ENCODE assay signal across 8 cellular contexts in the genomic region with DNA sequence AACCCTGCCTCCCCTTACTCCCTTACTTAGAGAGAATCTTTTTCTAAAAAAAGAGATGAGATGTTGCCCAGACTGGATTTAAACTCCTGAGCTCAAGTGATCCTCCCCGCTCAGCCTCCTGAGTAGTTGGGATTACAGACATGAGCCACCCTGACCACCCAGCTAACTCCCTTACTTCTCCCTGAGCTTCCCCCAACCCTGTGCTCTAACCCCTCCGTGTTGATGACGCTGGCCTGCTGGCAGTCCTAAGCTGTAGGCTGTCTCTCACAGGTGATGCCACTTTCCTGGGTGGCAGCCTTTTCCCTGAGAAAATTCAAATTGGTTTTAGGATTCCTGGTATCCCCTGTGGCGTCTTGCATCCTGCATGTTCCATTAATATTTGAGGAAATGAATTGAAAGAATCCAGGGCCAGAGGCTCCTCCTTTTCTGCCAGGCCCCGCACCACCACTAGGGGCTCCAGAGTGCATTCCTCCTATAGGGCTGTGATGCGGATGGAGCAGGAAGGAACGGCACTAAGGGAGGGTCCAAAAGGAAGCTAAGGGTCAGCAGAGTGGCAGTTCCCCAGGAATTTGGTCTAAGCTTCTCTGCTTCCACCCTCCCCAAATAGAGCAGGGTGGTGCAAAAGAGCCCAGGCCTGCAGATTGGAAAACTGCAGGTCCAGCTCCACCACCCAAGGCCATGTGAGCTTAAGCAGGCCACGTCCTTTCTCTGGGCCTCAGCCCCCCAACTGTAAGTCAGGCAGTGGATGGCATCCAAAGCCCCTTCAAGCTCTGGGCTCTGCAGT.
DNase-seq lines count a peak whose midpoint lies in the region; ATAC-seq and TF ChIP-seq lines count a peak whose summit lies in the region.

No MANE protein-coding gene starts in this region.

- intact Hi-C loops in activated CD8-positive, alpha-beta T cell treated with anti-CD3 and anti-CD28 coated beads for 36 hours (cut with micrococcal nuclease) = loop anchor here (10.0 kb wide), 1 partner anchor 100 kb away; a partner anchor contains a TSS

- no peaks in the 10 kb centered on the region for H3K27me3 Mint-ChIP-seq in activated CD8-positive, alpha-beta T cell treated with anti-CD3 and anti-CD28 coated beads for 36 hours
- no peaks in the 10 kb centered on the region for H3K27me3 Mint-ChIP-seq in memory B cell

- H3K9me3 Mint-ChIP-seq in activated CD8-positive, alpha-beta T cell treated with anti-CD3 and anti-CD28 coated beads for 36 hours = no peaks in the 10 kb centered on the region
- H3K9me3 Mint-ChIP-seq in memory B cell = no peaks in the 10 kb centered on the region

- ATAC-seq in GM19023 (IDR thresholded peaks at IDR 0.05; ENCODE audit: unreplicated experiment) = peak; percentile 62
- ATAC-seq in activated CD8-positive, alpha-beta T cell treated with anti-CD3 and anti-CD28 coated beads for 36 hours = peak; percentile 98
- ATAC-seq in memory B cell (ENCODE audit: low read depth) = peak; percentile 81
- ATAC-seq in GM21529 (IDR thresholded peaks at IDR 0.05; ENCODE audit: unreplicated experiment) = no peak

- CTCF ChIA-PET in activated CD8-positive, alpha-beta T cell treated with anti-CD3 and anti-CD28 coated beads for 36 hours (lab: Charles Lee) = interaction anchor here (0.6 to 6.4 kb wide), 61 partner anchors 8 to 301 kb away, joined by 3 to 73 read pairs (median 5); a partner anchor contains a TSS

- no peak overlapping the region for H3K4me3 Mint-ChIP-seq in activated CD8-positive, alpha-beta T cell treated with anti-CD3 and anti-CD28 coated beads for 36 hours
- peak overlapping the region; percentile 9 for H3K4me3 Mint-ChIP-seq in memory B cell

- peak; percentile 91 for TF ChIP-seq CTCF in activated CD8-positive, alpha-beta T cell treated with anti-CD3 and anti-CD28 coated beads for 36 hours (IDR thresholded peaks at IDR 0.05)

- H3K36me3 Mint-ChIP-seq in activated CD8-positive, alpha-beta T cell treated with anti-CD3 and anti-CD28 coated beads for 36 hours (ENCODE audit: low read depth) = no peaks in the 10 kb centered on the region
- H3K36me3 Mint-ChIP-seq in memory B cell = no peaks in the 10 kb centered on the region

- peaks cover 8% of the 10 kb centered on the region for H3K4me1 Mint-ChIP-seq in activated CD8-positive, alpha-beta T cell treated with anti-CD3 and anti-CD28 coated beads for 36 hours (ENCODE audit: low read depth)
- H3K4me1 Mint-ChIP-seq in memory B cell = peaks cover 16% of the 10 kb centered on the region

- POLR2A ChIA-PET in activated CD8-positive, alpha-beta T cell treated with anti-CD3 and anti-CD28 coated beads for 36 hours (lab: Charles Lee) = interaction anchor here (0.9 to 1.1 kb wide), 3 partner anchors 41 to 101 kb away, joined by 3 read pairs; a partner anchor contains a TSS

- peak; percentile 72 for DNase-seq in AG08395 (ENCODE audit: low spot score)
- DNase-seq in NCI-H774 (lab: John Stamatoyannopoulos, UW) = peak; percentile 37
- DNase-seq in activated CD8-positive, alpha-beta T cell treated with anti-CD3 and anti-CD28 coated beads for 36 hours = peak; percentile 86
- DNase-seq in effector CD8-positive, alpha-beta T cell (lab: John Stamatoyannopoulos, UW) = peak; percentile 51
- DNase-seq in memory B cell (ENCODE audit: low spot score in 2 of 2) = peak; percentile 51 to 58
- peak; percentile 37 for DNase-seq in stimulated activated CD8-positive, alpha-beta memory T cell treated with anti-CD3 and anti-CD28 coated beads, Interleukin-2, amount 100 ng/mL, for 1 hour (ENCODE audit: low read depth in 2 of 2)

- peak overlapping the region; percentile 3 for H3K27ac Mint-ChIP-seq in activated CD8-positive, alpha-beta T cell treated with anti-CD3 and anti-CD28 coated beads for 36 hours
- peak overlapping the region; percentile 80 for H3K27ac Mint-ChIP-seq in memory B cell
